Comparison of ENCODE assay signal across 1 cellular context in the genomic region with DNA sequence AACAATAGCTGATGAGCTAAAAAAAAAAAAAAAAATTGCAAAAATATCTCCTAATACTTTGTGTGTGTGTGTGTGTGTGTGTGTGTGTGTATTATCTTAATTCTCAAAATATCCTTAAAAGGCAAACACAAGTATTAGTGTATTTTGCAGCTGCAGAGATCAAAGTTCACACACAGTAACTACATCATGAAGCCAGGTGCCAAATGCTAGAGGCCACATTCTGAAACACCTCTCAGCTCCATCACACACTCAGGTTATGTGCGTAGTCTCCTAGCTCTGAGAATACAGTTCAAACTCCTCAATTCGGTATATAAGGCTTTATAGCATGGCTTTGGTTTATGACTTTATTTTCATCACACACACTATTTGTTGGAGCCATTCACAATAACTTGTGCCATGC.
TF ChIP-seq lines count a peak whose summit lies in the region.

No MANE protein-coding gene starts in this region.

TF ChIP-seq in GM12878, 131 proteins besides CTCF, POLR2A, EP300 and RAD21 (continued from another document):
- TF ChIP-seq, protein P1, sequence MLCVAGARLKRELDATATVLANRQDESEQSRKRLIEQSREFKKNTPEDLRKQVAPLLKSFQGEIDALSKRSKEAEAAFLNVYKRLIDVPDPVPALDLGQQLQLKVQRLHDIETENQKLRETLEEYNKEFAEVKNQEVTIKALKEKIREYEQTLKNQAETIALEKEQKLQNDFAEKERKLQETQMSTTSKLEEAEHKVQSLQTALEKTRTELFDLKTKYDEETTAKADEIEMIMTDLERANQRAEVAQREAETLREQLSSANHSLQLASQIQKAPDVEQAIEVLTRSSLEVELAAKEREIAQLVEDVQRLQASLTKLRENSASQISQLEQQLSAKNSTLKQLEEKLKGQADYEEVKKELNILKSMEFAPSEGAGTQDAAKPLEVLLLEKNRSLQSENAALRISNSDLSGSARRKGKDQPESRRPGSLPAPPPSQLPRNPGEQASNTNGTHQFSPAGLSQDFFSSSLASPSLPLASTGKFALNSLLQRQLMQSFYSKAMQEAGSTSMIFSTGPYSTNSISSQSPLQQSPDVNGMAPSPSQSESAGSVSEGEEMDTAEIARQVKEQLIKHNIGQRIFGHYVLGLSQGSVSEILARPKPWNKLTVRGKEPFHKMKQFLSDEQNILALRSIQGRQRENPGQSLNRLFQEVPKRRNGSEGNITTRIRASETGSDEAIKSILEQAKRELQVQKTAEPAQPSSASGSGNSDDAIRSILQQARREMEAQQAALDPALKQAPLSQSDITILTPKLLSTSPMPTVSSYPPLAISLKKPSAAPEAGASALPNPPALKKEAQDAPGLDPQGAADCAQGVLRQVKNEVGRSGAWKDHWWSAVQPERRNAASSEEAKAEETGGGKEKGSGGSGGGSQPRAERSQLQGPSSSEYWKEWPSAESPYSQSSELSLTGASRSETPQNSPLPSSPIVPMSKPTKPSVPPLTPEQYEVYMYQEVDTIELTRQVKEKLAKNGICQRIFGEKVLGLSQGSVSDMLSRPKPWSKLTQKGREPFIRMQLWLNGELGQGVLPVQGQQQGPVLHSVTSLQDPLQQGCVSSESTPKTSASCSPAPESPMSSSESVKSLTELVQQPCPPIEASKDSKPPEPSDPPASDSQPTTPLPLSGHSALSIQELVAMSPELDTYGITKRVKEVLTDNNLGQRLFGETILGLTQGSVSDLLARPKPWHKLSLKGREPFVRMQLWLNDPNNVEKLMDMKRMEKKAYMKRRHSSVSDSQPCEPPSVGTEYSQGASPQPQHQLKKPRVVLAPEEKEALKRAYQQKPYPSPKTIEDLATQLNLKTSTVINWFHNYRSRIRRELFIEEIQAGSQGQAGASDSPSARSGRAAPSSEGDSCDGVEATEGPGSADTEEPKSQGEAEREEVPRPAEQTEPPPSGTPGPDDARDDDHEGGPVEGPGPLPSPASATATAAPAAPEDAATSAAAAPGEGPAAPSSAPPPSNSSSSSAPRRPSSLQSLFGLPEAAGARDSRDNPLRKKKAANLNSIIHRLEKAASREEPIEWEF (IDR thresholded peaks at IDR 0.05; ENCODE audit: insufficient replicate concordance, low read depth, low read length) = no peak
- TF ChIP-seq SMAD1 (IDR thresholded peaks at IDR 0.05; ENCODE audit: low read depth, partially characterized antibody) (no peak), TBL1XR1 (IDR thresholded peaks at IDR 0.05; ENCODE audit: low read depth, low read length) (no peak), IRF4 (IDR thresholded peaks at IDR 0.05; ENCODE audit: low read depth, low read length) (no peak), HDGF (IDR thresholded peaks at IDR 0.05) (no peak), GABPA (IDR thresholded peaks at IDR 0.05; ENCODE audit: low read depth) (no peak), NR2C2 (IDR thresholded peaks at IDR 0.05; ENCODE audit: borderline replicate concordance, control insufficient read depth, insufficient read length, low read depth) (no peak)
- TF ChIP-seq, protein P2, sequence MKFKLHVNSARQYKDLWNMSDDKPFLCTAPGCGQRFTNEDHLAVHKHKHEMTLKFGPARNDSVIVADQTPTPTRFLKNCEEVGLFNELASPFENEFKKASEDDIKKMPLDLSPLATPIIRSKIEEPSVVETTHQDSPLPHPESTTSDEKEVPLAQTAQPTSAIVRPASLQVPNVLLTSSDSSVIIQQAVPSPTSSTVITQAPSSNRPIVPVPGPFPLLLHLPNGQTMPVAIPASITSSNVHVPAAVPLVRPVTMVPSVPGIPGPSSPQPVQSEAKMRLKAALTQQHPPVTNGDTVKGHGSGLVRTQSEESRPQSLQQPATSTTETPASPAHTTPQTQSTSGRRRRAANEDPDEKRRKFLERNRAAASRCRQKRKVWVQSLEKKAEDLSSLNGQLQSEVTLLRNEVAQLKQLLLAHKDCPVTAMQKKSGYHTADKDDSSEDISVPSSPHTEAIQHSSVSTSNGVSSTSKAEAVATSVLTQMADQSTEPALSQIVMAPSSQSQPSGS (IDR thresholded peaks at IDR 0.05; ENCODE audit: low read length) = no peak
TF ChIP-seq in GM12878: peak in this region for 0.
